36 cellular contexts compared by ENCODE assay signal in genomic region chr6:89702349-89702748, GRCh38.
"Had no signal": no experiment of that assay in that cellular context is flagged by ENCODE, and none has a peak within 500 bp of the region (broad histone marks: within the 10 kb centered on the region; RNA-seq: fewer than 3 reads in every experiment).

No MANE protein-coding gene starts in this region.

- H3K27me3 Mint-ChIP-seq: activated CD4-positive, alpha-beta memory T cell treated with anti-CD3 and anti-CD28 coated beads for 36 hours; activated CD4-positive, alpha-beta T cell treated with anti-CD3 and anti-CD28 coated beads for 36 hours; activated CD4-positive, alpha-beta T cell treated with anti-CD3 and anti-CD28 coated beads, Interleukin-2, amount 10 ng/mL, durations not matched to agents 24 days and 14 days; activated CD8-positive, alpha-beta memory T cell treated with anti-CD3 and anti-CD28 coated beads, Interleukin-2, amount 10 ng/mL, durations not matched to agents 7 days and 5 days; activated naive CD4-positive, alpha-beta T cell treated with anti-CD3 and anti-CD28 coated beads, Interleukin-2, amount 50 U/mL, for 24 hours; activated naive CD8-positive, alpha-beta T cell treated with anti-CD3 and anti-CD28 coated beads for 36 hours; activated naive CD8-positive, alpha-beta T cell treated with anti-CD3 and anti-CD28 coated beads, Interleukin-2, amount 50 U/mL, for 24 hours; T-helper 17 cell had no signal

- H3K27ac ChIP-seq: adrenal gland, body of pancreas, WERI-Rb-1 had no signal

- H3K4me1 ChIP-seq: adrenal gland, body of pancreas had no signal

- FAIRE-seq: colon, endometrium, frontal cortex had no signal

- ATAC-seq: activated CD4-positive, alpha-beta T cell treated with anti-CD3 and anti-CD28 coated beads for 36 hours; activated CD8-positive, alpha-beta memory T cell treated with anti-CD3 and anti-CD28 coated beads, Interleukin-2, amount 10 ng/mL, durations not matched to agents 7 days and 5 days; activated CD8-positive, alpha-beta T cell treated with anti-CD3 and anti-CD28 coated beads, Interleukin-2, amount 10 ng/mL, durations not matched to agents 7 days and 5 days; activated naive CD8-positive, alpha-beta T cell treated with anti-CD3 and anti-CD28 coated beads, Interleukin-2, amount 50 U/mL, for 24 hours; body of pancreas; esophagus mucosa; T-helper 17 cell had no signal

- H3K9me3 Mint-ChIP-seq: activated CD4-positive, alpha-beta memory T cell treated with anti-CD3 and anti-CD28 coated beads for 36 hours; activated CD4-positive, alpha-beta T cell treated with anti-CD3 and anti-CD28 coated beads, Interleukin-2, amount 10 ng/mL, durations not matched to agents 24 days and 14 days; activated naive CD4-positive, alpha-beta T cell treated with anti-CD3 and anti-CD28 coated beads for 36 hours; activated naive CD4-positive, alpha-beta T cell treated with anti-CD3 and anti-CD28 coated beads, Interleukin-2, amount 50 U/mL, for 24 hours; activated naive CD8-positive, alpha-beta T cell treated with anti-CD3 and anti-CD28 coated beads for 36 hours; activated naive CD8-positive, alpha-beta T cell treated with anti-CD3 and anti-CD28 coated beads, Interleukin-2, amount 50 U/mL, for 24 hours; activated T-helper 1 cell treated with anti-CD3 and anti-CD28 coated beads, Interleukin-12 subunit alpha, Interleukin-12 subunit beta, Interleukin-2, Interleukin-4 antibody, amounts not matched to agents 30 ng/mL and 10 ng/mL and 1 ng/mL, durations not matched to agents 14 hours and 24 hours and 36 hours; activated T-helper 2 cell treated with anti-CD3 and anti-CD28 coated beads, Interferon-gamma antibody, Interleukin-2, Interleukin-4, amounts not matched to agents 10 μg/mL and 5 μg/mL and 100 μg/mL, durations not matched to agents 14 hours and 24 hours and 36 hours; T-helper 2 cell treated with Interferon-gamma antibody and Interleukin-4, amounts not matched to agents 5 μg/mL and 100 μg/mL, for 36 hours had no signal

- H3K27me3 ChIP-seq: adrenal gland, body of pancreas had no signal

- H3K4me1 Mint-ChIP-seq: activated CD4-positive, alpha-beta T cell treated with anti-CD3 and anti-CD28 coated beads for 36 hours; activated CD4-positive, alpha-beta T cell treated with anti-CD3 and anti-CD28 coated beads, Interleukin-2, amount 10 ng/mL, durations not matched to agents 24 days and 14 days; activated naive CD4-positive, alpha-beta T cell treated with anti-CD3 and anti-CD28 coated beads, Interleukin-2, amount 50 U/mL, for 24 hours; T-helper 17 cell had no signal

- DNase-seq: activated CD4-positive, alpha-beta memory T cell treated with anti-CD3 and anti-CD28 coated beads for 36 hours; activated CD4-positive, alpha-beta T cell treated with anti-CD3 and anti-CD28 coated beads for 36 hours; activated CD4-positive, alpha-beta T cell treated with anti-CD3 and anti-CD28 coated beads, Interleukin-2, amount 10 ng/mL, durations not matched to agents 24 days and 14 days; activated CD4-positive, CD25-positive, alpha-beta regulatory T cell; activated CD4-positive, CD25-positive, alpha-beta regulatory T cell treated with anti-CD3 and anti-CD28 coated beads, Interleukin-2, amount 50 U/mL, for 72 hours; activated CD8-positive, alpha-beta memory T cell treated with anti-CD3 and anti-CD28 coated beads, Interleukin-2, amount 10 ng/mL, durations not matched to agents 7 days and 5 days; activated CD8-positive, alpha-beta memory T cell treated with anti-CD3 and anti-CD28 coated beads, Interleukin-2, amount 50 U/mL, for 4 hours; activated CD8-positive, alpha-beta T cell treated with anti-CD3 and anti-CD28 coated beads, Interleukin-2, amount 10 ng/mL, durations not matched to agents 7 days and 5 days; activated effector memory CD4-positive, alpha-beta T cell treated with anti-CD3 and anti-CD28 coated beads, Interleukin-2, amount 50 U/mL, for 16 hours; activated naive CD4-positive, alpha-beta T cell treated with anti-CD3 and anti-CD28 coated beads for 36 hours; activated naive CD8-positive, alpha-beta T cell treated with anti-CD3 and anti-CD28 coated beads for 36 hours; activated naive CD8-positive, alpha-beta T cell treated with anti-CD3 and anti-CD28 coated beads, Interleukin-2, amount 50 U/mL, for 24 hours; activated T-cell treated with anti-CD3 and anti-CD28 coated beads, Interleukin-2, amount 50 U/mL, for 1 hour; activated T-cell treated with anti-CD3 and anti-CD28 coated beads, Interleukin-2, amount 50 U/mL, for 48 hours; adrenal gland; amygdala; aorta; body of pancreas; caudate nucleus; cortex of kidney; dermis blood vessel endothelial cell; effector CD8-positive, alpha-beta T cell; foreskin fibroblast; head of caudate nucleus; T-helper 1 cell; T-helper 17 cell; T1000; WERI-Rb-1 had no signal

- H3K4me3 Mint-ChIP-seq: activated CD4-positive, alpha-beta memory T cell treated with anti-CD3 and anti-CD28 coated beads for 36 hours; activated CD4-positive, alpha-beta T cell treated with anti-CD3 and anti-CD28 coated beads for 36 hours; activated CD4-positive, alpha-beta T cell treated with anti-CD3 and anti-CD28 coated beads, Interleukin-2, amount 10 ng/mL, durations not matched to agents 24 days and 14 days; activated CD8-positive, alpha-beta memory T cell treated with anti-CD3 and anti-CD28 coated beads, Interleukin-2, amount 10 ng/mL, durations not matched to agents 7 days and 5 days; activated CD8-positive, alpha-beta T cell treated with anti-CD3 and anti-CD28 coated beads, Interleukin-2, amount 10 ng/mL, durations not matched to agents 7 days and 5 days; activated naive CD4-positive, alpha-beta T cell treated with anti-CD3 and anti-CD28 coated beads for 36 hours; activated naive CD4-positive, alpha-beta T cell treated with anti-CD3 and anti-CD28 coated beads, Interleukin-2, amount 50 U/mL, for 24 hours; activated naive CD8-positive, alpha-beta T cell treated with anti-CD3 and anti-CD28 coated beads for 36 hours; activated naive CD8-positive, alpha-beta T cell treated with anti-CD3 and anti-CD28 coated beads, Interleukin-2, amount 50 U/mL, for 24 hours; activated T-helper 1 cell treated with anti-CD3 and anti-CD28 coated beads, Interleukin-12 subunit alpha, Interleukin-12 subunit beta, Interleukin-2, Interleukin-4 antibody, amounts not matched to agents 30 ng/mL and 10 ng/mL and 1 ng/mL, durations not matched to agents 14 hours and 24 hours and 36 hours; T-helper 17 cell; T-helper 2 cell treated with Interferon-gamma antibody and Interleukin-4, amounts not matched to agents 5 μg/mL and 100 μg/mL, for 36 hours had no signal

- H3K9me3 ChIP-seq: adrenal gland, body of pancreas had no signal

- H3K27ac Mint-ChIP-seq: activated CD4-positive, alpha-beta memory T cell treated with anti-CD3 and anti-CD28 coated beads for 36 hours; activated CD4-positive, alpha-beta T cell treated with anti-CD3 and anti-CD28 coated beads for 36 hours; activated CD4-positive, alpha-beta T cell treated with anti-CD3 and anti-CD28 coated beads, Interleukin-2, amount 10 ng/mL, durations not matched to agents 24 days and 14 days; activated CD8-positive, alpha-beta memory T cell treated with anti-CD3 and anti-CD28 coated beads, Interleukin-2, amount 10 ng/mL, durations not matched to agents 7 days and 5 days; activated CD8-positive, alpha-beta T cell treated with anti-CD3 and anti-CD28 coated beads, Interleukin-2, amount 10 ng/mL, durations not matched to agents 7 days and 5 days; activated naive CD4-positive, alpha-beta T cell treated with anti-CD3 and anti-CD28 coated beads for 36 hours; activated naive CD4-positive, alpha-beta T cell treated with anti-CD3 and anti-CD28 coated beads, Interleukin-2, amount 50 U/mL, for 24 hours; activated naive CD8-positive, alpha-beta T cell treated with anti-CD3 and anti-CD28 coated beads for 36 hours; activated T-helper 1 cell treated with anti-CD3 and anti-CD28 coated beads, Interleukin-12 subunit alpha, Interleukin-12 subunit beta, Interleukin-2, Interleukin-4 antibody, amounts not matched to agents 30 ng/mL and 10 ng/mL and 1 ng/mL, durations not matched to agents 14 hours and 24 hours and 36 hours; T-helper 17 cell; T-helper 2 cell treated with Interferon-gamma antibody and Interleukin-4, amounts not matched to agents 5 μg/mL and 100 μg/mL, for 36 hours had no signal

- H3K4me3 ChIP-seq: adrenal gland, body of pancreas had no signal
